8 cellular contexts compared by ENCODE assay signal in the genomic region with DNA sequence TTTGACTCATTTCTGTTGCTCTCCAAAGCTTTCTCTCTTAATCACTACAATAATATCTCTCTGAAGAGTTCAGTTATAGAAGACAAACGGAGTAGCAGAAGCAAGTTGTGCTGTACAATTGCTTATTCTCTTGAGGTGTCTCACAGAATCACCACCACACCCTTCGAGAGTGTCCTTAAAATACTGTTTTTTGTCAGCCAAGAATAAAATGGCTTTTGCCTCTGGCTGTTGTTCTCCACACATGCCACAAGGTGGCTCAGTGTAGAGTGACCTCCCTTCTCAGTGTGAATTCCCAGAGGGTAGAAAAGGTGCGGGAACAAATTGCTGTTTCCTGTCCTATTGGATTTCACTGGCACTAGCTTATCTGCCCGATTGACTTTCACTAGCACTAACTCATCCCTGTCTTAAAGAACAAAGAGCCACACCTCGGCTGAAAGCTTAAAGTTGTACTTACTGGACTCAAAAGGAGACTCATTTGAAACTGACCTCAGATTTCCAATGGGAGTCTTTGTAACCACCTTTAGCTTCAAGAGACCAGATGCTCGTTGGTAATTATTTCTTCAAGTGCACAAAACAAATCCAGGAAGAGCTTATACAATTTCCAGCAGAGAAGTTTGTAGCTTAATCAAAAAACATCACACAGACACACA.
A peak's percentile ranks its signal among the peaks of the same experiment; 100 is the strongest.
DNase-seq lines count a peak whose midpoint lies in the region; ATAC-seq and TF ChIP-seq lines count a peak whose summit lies in the region.

No MANE protein-coding gene starts in this region.

- H3K27ac Mint-ChIP-seq in osteocyte (ENCODE audit: unreplicated experiment), result no peak overlapping the region

- H3K4me3 ChIP-seq in fibroblast of the aortic adventitia (ENCODE audit: low read depth, low read length), result no peak overlapping the region

- in situ Hi-C loops in GM13977 (cut with MboI; ENCODE audit: low pct_unique_long_range_greater_than_20kb, low sequenced_read_pairs, unreplicated experiment), result no loop called here

- no peak overlapping the region for H3K4me3 Mint-ChIP-seq in osteocyte (ENCODE audit: unreplicated experiment)

- TF ChIP-seq CTCF in 22Rv1 (IDR thresholded peaks at IDR 0.05) (peak; percentile 85), GM13977 (IDR thresholded peaks at IDR 0.05; ENCODE audit: extremely low read depth, insufficient read depth, missing control alignments) (peak; percentile 79), fibroblast of the aortic adventitia (IDR thresholded peaks at IDR 0.05; ENCODE audit: insufficient read depth, low read length) (peak; percentile 46), osteocyte (IDR thresholded peaks at IDR 0.05) (peak; percentile 54)

- no peak overlapping the region for H3K27ac ChIP-seq in 22Rv1

- ATAC-seq in HG03139 (IDR thresholded peaks at IDR 0.05; ENCODE audit: unreplicated experiment) (peak; percentile 52), GM21619 (IDR thresholded peaks at IDR 0.05; ENCODE audit: unreplicated experiment) (no peak)

- H3K27me3 Mint-ChIP-seq in osteocyte (ENCODE audit: unreplicated experiment), result peaks cover 9% of the 10 kb centered on the region

- H3K9me3 Mint-ChIP-seq in osteocyte (ENCODE audit: unreplicated experiment), result no peaks in the 10 kb centered on the region

- peak; percentile 8 for DNase-seq in GM13977 (ENCODE audit: low spot score)
- DNase-seq in NCI-H526 treated with DMSO at 0.1 percent for 48 hours (lab: John Stamatoyannopoulos, UW), result peak; percentile 26
- DNase-seq in activated CD8-positive, alpha-beta memory T cell treated with anti-CD3 and anti-CD28 coated beads, Interleukin-2, amount 50 U/mL, for 4 hours, result peak; percentile 23
- peak; percentile 7 for DNase-seq in fibroblast of the aortic adventitia (ENCODE audit: low read depth)
- no peak for DNase-seq in osteocyte (ENCODE audit: extremely low spot score, unreplicated experiment)

- H3K36me3 Mint-ChIP-seq in osteocyte (ENCODE audit: unreplicated experiment), result no peaks in the 10 kb centered on the region

- H3K4me1 Mint-ChIP-seq in osteocyte (ENCODE audit: unreplicated experiment), result no peaks in the 10 kb centered on the region
